Comparison of ENCODE assay signal across 8 cellular contexts in genomic region chr3:50256978-50257890, GRCh38. TPM values are rescaled to one million over a fixed set of nuclear protein-coding genes. Genes with fewer than 3 reads are reported as not detected.
DNase-seq lines count a peak whose midpoint lies in the region; ATAC-seq and TF ChIP-seq lines count a peak whose summit lies in the region.

No MANE protein-coding gene starts in this region.

- no peaks in the 10 kb centered on the region for H3K27me3 Mint-ChIP-seq in Calu3 (ENCODE audit: unreplicated experiment)

- DNase-seq in Calu3 (peak; percentile 78), HFF-Myc (ENCODE audit: extremely low read depth, low read depth) (no peak), left colon (peak in 1 of 2 donors; percentile 71), activated gamma-delta T cell treated with Interleukin-2 at 50 U/mL for 16 hours (no peak), NK-92 (lab: John Stamatoyannopoulos, UW; ENCODE audit: unreplicated experiment) (no peak)
- DNase-seq in activated naive CD4-positive, alpha-beta T cell treated with anti-CD3 and anti-CD28 coated beads, Interleukin-2, amount 50 U/mL, for 16 hours: peak; percentile 47

- H3K36me3 Mint-ChIP-seq in Calu3 (ENCODE audit: insufficient read depth, unreplicated experiment): peaks cover 57% of the 10 kb centered on the region

- intact Hi-C loops in Calu3 (cut with micrococcal nuclease; ENCODE audit: unreplicated experiment) (no loop called here), left colon (cut with DNase I, micrococcal nuclease) (no loop called here)

- H3K4me3 ChIP-seq in HFF-Myc (replicated peaks; ENCODE audit: low read depth, low read length): no peak overlapping the region

- CTCF ChIA-PET in Calu3 (lab: Charles Lee): interaction anchor here (0.8 kb wide), 1 partner anchor 31 kb away, joined by 3 read pairs; no protein-coding TSS in a partner anchor

- TF ChIP-seq CTCF in Calu3 (IDR thresholded peaks at IDR 0.05; ENCODE audit: unreplicated experiment): peak; percentile 72
- peak; percentile 73 for TF ChIP-seq CTCF in HFF-Myc (IDR thresholded peaks at IDR 0.05; ENCODE audit: low read depth, low read length, missing control alignments)

- no peak overlapping the region for H3K27ac Mint-ChIP-seq in Calu3 (ENCODE audit: unreplicated experiment)

- no peaks in the 10 kb centered on the region for H3K9me3 Mint-ChIP-seq in Calu3 (ENCODE audit: low read depth, unreplicated experiment)

- no TSS peak for BruUV-seq in Calu3 (replicated peaks; lab: Mats Ljungman, UMichigan)

- ATAC-seq in left colon (peak; percentile 20), GM19395 (IDR thresholded peaks at IDR 0.05; ENCODE audit: unreplicated experiment) (no peak), GM18858 (IDR thresholded peaks at IDR 0.05; ENCODE audit: unreplicated experiment) (no peak)

- no peak overlapping the region for H3K4me3 Mint-ChIP-seq in Calu3 (ENCODE audit: low read depth, unreplicated experiment)

- no peaks in the 10 kb centered on the region for H3K4me1 Mint-ChIP-seq in Calu3 (ENCODE audit: low read depth, unreplicated experiment)

RNA-seq across cellular contexts. Expression of gene SEMA3B, which starts 11.7 kb away (rescaled TPM):
- total RNA-seq in Calu3 (2022) (20.3 and 25.7 TPM in 2 replicates), left colon (100 to 1,000 TPM in 1 of 2 donors, 10 to 100 TPM in 1; 56.8 to 116 TPM)

RNA-seq across cellular contexts. Expression of gene GNAI2, which starts 21.2 kb away (rescaled TPM):
- total RNA-seq in Calu3 (2022) (92.5 and 102 TPM in 2 replicates), left colon (10 to 100 TPM; 46.1 to 81.3 TPM)

RNA-seq across cellular contexts. Expression of gene LSMEM2, which starts 21.7 kb away (rescaled TPM):
- total RNA-seq in Calu3 (2022) (0.32 TPM in 1 of 2 replicates, not detected in the other), left colon (not detected)

RNA-seq across cellular contexts. Expression of gene IFRD2, which starts 35.0 kb away (rescaled TPM):
- 121 TPM in 2 replicates for total RNA-seq in Calu3 (2022)
- 10 to 100 TPM; 48.8 to 68.6 TPM for total RNA-seq in left colon

RNA-seq across cellular contexts. Expression of gene HYAL3, which starts 42.0 kb away (rescaled TPM):
- total RNA-seq in Calu3 (2022) (4.3 and 5.5 TPM in 2 replicates), left colon (1 to 10 TPM; 2.2 to 2.8 TPM)

Comparison
In these comparisons a context has a peak if more than half of its experiments do, and no peak if none do; other contexts are left out.
1. DNase-seq: peak in Calu3 (single experiment) and activated naive CD4-positive, alpha-beta T cell treated with anti-CD3 and anti-CD28 coated beads, Interleukin-2, amount 50 U/mL, for 16 hours (single experiment); none in HFF-Myc (single experiment), activated gamma-delta T cell treated with Interleukin-2 at 50 U/mL for 16 hours (single experiment) and NK-92 (single experiment).